8 cellular contexts compared by ENCODE assay signal in the genomic region with DNA sequence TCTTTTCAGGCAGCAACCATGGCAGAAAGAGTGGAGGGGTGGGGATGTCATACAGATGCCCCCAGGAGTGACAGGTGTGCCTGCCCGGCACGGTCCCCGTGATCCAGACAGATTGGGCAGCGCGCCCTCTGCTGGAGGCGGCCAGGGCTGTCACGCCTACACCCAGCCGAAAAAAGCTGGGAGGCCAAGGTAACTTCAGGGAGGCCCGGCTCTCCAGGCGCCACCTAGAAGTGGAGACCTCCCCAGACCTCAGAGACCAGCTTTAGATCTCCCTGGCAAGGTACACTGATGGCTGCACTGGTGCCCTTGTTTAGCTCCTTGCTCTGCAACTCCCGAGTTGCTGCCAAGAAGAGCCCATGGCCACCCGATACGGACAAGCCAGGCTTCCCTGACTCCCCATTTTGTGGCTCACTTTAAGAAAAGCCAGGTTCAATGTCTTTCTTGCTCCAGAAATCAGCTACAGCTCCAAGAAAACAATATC. TPM values are rescaled to one million over a fixed set of nuclear protein-coding genes. Genes with fewer than 3 reads are reported as not detected.
DNase-seq lines count a peak whose midpoint lies in the region; ATAC-seq and TF ChIP-seq lines count a peak whose summit lies in the region.

No MANE protein-coding gene starts in this region.

- H3K9me3 ChIP-seq in Karpas-422 (ENCODE audit: low read length): no peaks in the 10 kb centered on the region
- H3K9me3 ChIP-seq in left ventricle myocardium inferior (replicated peaks): no peaks in the 10 kb centered on the region
- H3K9me3 ChIP-seq in gastrocnemius medialis: no peaks in the 10 kb centered on the region

- H3K27me3 ChIP-seq in Karpas-422 (ENCODE audit: low read length) (no peaks in the 10 kb centered on the region), left ventricle myocardium inferior (ENCODE audit: low read depth) (peaks cover 45% of the 10 kb centered on the region), gastrocnemius medialis (peaks cover 0 to 6% (median 3%) of the 10 kb centered on the region in 3 donors)

- no peak overlapping the region for H2AFZ ChIP-seq in Karpas-422 (ENCODE audit: low read length)

- H4K20me1 ChIP-seq in Karpas-422 (ENCODE audit: insufficient read depth, low read depth, low read length): no peaks in the 10 kb centered on the region

- no peaks in the 10 kb centered on the region for H3K9me3 Mint-ChIP-seq in activated naive CD8-positive, alpha-beta T cell treated with anti-CD3 and anti-CD28 coated beads for 36 hours

- no peak overlapping the region for H3K27ac Mint-ChIP-seq in activated naive CD8-positive, alpha-beta T cell treated with anti-CD3 and anti-CD28 coated beads for 36 hours

- peak; percentile 76 for DNase-seq in Karpas-422
- DNase-seq in SW480 (ENCODE audit: low spot score): peak; percentile 36
- DNase-seq in activated naive CD8-positive, alpha-beta T cell treated with anti-CD3 and anti-CD28 coated beads for 36 hours: peak; percentile 76
- peak; percentile 55 for DNase-seq in left ventricle myocardium inferior
- DNase-seq in gastrocnemius medialis: peak; percentile 34 to 37
- no peak for DNase-seq in mesenteric fat pad (ENCODE audit: low spot score)

- no peak overlapping the region for H3K27ac ChIP-seq in Karpas-422 (ENCODE audit: low read length)
- H3K27ac ChIP-seq in left ventricle myocardium inferior (replicated peaks): no peak overlapping the region
- H3K27ac ChIP-seq in gastrocnemius medialis: no peak overlapping the region

- peaks cover 32% of the 10 kb centered on the region for H3K27me3 Mint-ChIP-seq in activated naive CD8-positive, alpha-beta T cell treated with anti-CD3 and anti-CD28 coated beads for 36 hours

- TF ChIP-seq POLR2A in gastrocnemius medialis (IDR thresholded peaks at IDR 0.05): no peak

- no peak overlapping the region for H3K4me3 Mint-ChIP-seq in activated naive CD8-positive, alpha-beta T cell treated with anti-CD3 and anti-CD28 coated beads for 36 hours

- peak; percentile 74 to 75 for ATAC-seq in gastrocnemius medialis
- ATAC-seq in HG03469 (IDR thresholded peaks at IDR 0.05; ENCODE audit: unreplicated experiment): no peak

- H3K9me2 ChIP-seq in Karpas-422 (replicated peaks; ENCODE audit: insufficient read depth, low read length): no peaks in the 10 kb centered on the region

- H3K36me3 Mint-ChIP-seq in activated naive CD8-positive, alpha-beta T cell treated with anti-CD3 and anti-CD28 coated beads for 36 hours: no peaks in the 10 kb centered on the region

- H3K4me1 ChIP-seq in Karpas-422 (ENCODE audit: low read length): no peaks in the 10 kb centered on the region
- H3K4me1 ChIP-seq in left ventricle myocardium inferior: peaks cover 4% of the 10 kb centered on the region
- no peaks in the 10 kb centered on the region for H3K4me1 ChIP-seq in gastrocnemius medialis

- no peaks in the 10 kb centered on the region for H3K36me3 ChIP-seq in Karpas-422 (ENCODE audit: insufficient read depth, low read length)
- no peaks in the 10 kb centered on the region for H3K36me3 ChIP-seq in left ventricle myocardium inferior
- H3K36me3 ChIP-seq in gastrocnemius medialis: no peaks in the 10 kb centered on the region

- H3K79me2 ChIP-seq in Karpas-422 (ENCODE audit: low read length): no peaks in the 10 kb centered on the region

- H3K4me1 Mint-ChIP-seq in activated naive CD8-positive, alpha-beta T cell treated with anti-CD3 and anti-CD28 coated beads for 36 hours: peaks cover 4% of the 10 kb centered on the region

- H3K4me3 ChIP-seq in Karpas-422 (ENCODE audit: low read length): no peak overlapping the region
- no peak overlapping the region for H3K4me3 ChIP-seq in left ventricle myocardium inferior
- no peak overlapping the region for H3K4me3 ChIP-seq in gastrocnemius medialis

- TF ChIP-seq CTCF in GM12874 (IDR thresholded peaks at IDR 0.05; ENCODE audit: insufficient read depth, low read depth, low read length) (peak; percentile 96), left ventricle myocardium inferior (IDR thresholded peaks at IDR 0.05; ENCODE audit: borderline replicate concordance) (peak; percentile 95), gastrocnemius medialis (IDR thresholded peaks at IDR 0.05 in 4 of 5, conservative IDR thresholded peaks at IDR 0.05 in 1 of 5) (peak; percentile 61 to 91 (median 88))

- in situ Hi-C loops in gastrocnemius medialis (cut with MboI; ENCODE audit: low sequenced_read_pairs in 4 of 4): loop anchor here in 3 of 4 donors (5.0 to 25.0 kb wide), 2 partner anchors 40 to 155 kb away; a partner anchor contains a TSS

- intact Hi-C loops in left ventricle myocardium inferior (cut with micrococcal nuclease): loop anchor here (2.0 to 5.0 kb wide), 2 partner anchors 44 to 155 kb away; no protein-coding TSS in a partner anchor
- intact Hi-C loops in gastrocnemius medialis (cut with DNase I; ENCODE audit: low total_unique reads): loop anchor here (1.0 to 5.0 kb wide), 2 partner anchors 45 to 345 kb away; a partner anchor contains a TSS

- H3K9ac ChIP-seq in Karpas-422 (ENCODE audit: low read length): no peak overlapping the region

- no peak overlapping the region for H3K4me2 ChIP-seq in Karpas-422 (ENCODE audit: low read depth, low read length, poor library complexity, severe bottlenecking)

RNA-seq across cellular contexts. Expression of a gene that starts 6.6 kb away (rescaled TPM):
- total RNA-seq in Karpas-422 (2014; rRNA removed; shearing (Covaris generic); ENCODE audit: low replicate concordance): not detected in 2 replicates
- total RNA-seq in activated naive CD8-positive, alpha-beta T cell treated with anti-CD3 and anti-CD28 coated beads for 36 hours: under 1 TPM in 1 of 2 experiments, not detected in 1; 0.33 TPM
- total RNA-seq in left ventricle myocardium inferior (not detected), gastrocnemius medialis (1 to 10 TPM in 2 of 4 donors, not detected in 2; 1.1 to 1.3 TPM), mesenteric fat pad (not detected)

RNA-seq across cellular contexts. Expression of a gene that starts 10.9 kb away (rescaled TPM):
- not detected in 2 replicates for total RNA-seq in Karpas-422 (2014; rRNA removed; shearing (Covaris generic); ENCODE audit: low replicate concordance)
- total RNA-seq in activated naive CD8-positive, alpha-beta T cell treated with anti-CD3 and anti-CD28 coated beads for 36 hours: not detected
- total RNA-seq in left ventricle myocardium inferior (not detected), gastrocnemius medialis (not detected), mesenteric fat pad (not detected)

RNA-seq across cellular contexts. Expression of a gene that starts 41.0 kb away (rescaled TPM):
- not detected in 2 replicates for total RNA-seq in Karpas-422 (2014; rRNA removed; shearing (Covaris generic); ENCODE audit: low replicate concordance)
- not detected for total RNA-seq in activated naive CD8-positive, alpha-beta T cell treated with anti-CD3 and anti-CD28 coated beads for 36 hours
- total RNA-seq in left ventricle myocardium inferior: not detected
- total RNA-seq in gastrocnemius medialis: under 1 TPM in 1 of 4 donors, not detected in 3; 0.22 TPM
- 1.3 TPM for total RNA-seq in mesenteric fat pad

RNA-seq across cellular contexts. Expression of a gene that starts 55.3 kb away (rescaled TPM):
- not detected in 2 replicates for total RNA-seq in Karpas-422 (2014; rRNA removed; shearing (Covaris generic); ENCODE audit: low replicate concordance)
- total RNA-seq in activated naive CD8-positive, alpha-beta T cell treated with anti-CD3 and anti-CD28 coated beads for 36 hours: 1 to 10 TPM; 1.5 to 1.7 TPM
- 4.4 TPM for total RNA-seq in left ventricle myocardium inferior
- 1 to 10 TPM in 3 of 4 donors, under 1 TPM in 1; 0.66 to 3.1 (median 2.3) TPM for total RNA-seq in gastrocnemius medialis
- 6.1 TPM for total RNA-seq in mesenteric fat pad
